Comparison of ENCODE assay signal across 9 cellular contexts in the genomic region with DNA sequence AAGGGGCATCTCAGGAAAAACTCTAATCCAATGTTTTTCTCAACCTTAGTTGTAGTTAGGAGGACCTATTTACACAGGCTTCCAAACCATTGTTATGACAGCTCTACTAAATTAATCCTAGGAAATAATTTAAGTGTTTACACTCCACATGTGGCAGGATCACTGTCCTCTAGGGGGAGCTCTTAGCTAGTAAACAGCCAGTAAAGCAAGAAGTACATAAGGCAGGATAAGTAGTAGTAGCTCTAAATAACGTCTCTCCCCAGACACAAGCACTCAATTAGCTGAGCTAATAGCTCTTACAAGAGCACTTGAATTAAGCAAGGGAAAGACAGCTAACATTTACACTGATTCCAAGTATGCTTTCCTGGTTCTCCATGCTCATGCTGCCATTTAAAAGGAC. TPM values are rescaled to one million over a fixed set of nuclear protein-coding genes. Genes with fewer than 3 reads are reported as not detected.
DNase-seq lines count a peak whose midpoint lies in the region; ATAC-seq and TF ChIP-seq lines count a peak whose summit lies in the region.
"Had no signal": no experiment of that assay in that cellular context is flagged by ENCODE, and none has a peak within 500 bp of the region (broad histone marks: within the 10 kb centered on the region; RNA-seq: fewer than 3 reads in every experiment).

No MANE protein-coding gene starts in this region.

- intact Hi-C loops in OCI-LY7 (cut with micrococcal nuclease; ENCODE audit: unreplicated experiment) (loop anchor here (5.0 kb wide), 1 partner anchor 767 kb away; no protein-coding TSS in a partner anchor), tibial artery (cut with DNase I; ENCODE audit: low total_unique reads) (no loop called here)

- CTCF ChIA-PET in OCI-LY7 (lab: Charles Lee; ENCODE audit: unreplicated experiment), result interaction anchor here (1.7 kb wide), 1 partner anchor 62 kb away, joined by 3 read pairs; no protein-coding TSS in a partner anchor

- H3K79me2 ChIP-seq in OCI-LY7 (ENCODE audit: insufficient read depth, low read depth, low read length), result no peaks in the 10 kb centered on the region
- no peaks in the 10 kb centered on the region for H3K79me2 ChIP-seq in fibroblast of lung (ENCODE audit: control insufficient read depth, insufficient read depth, low read length)

- TF ChIP-seq CTCF in OCI-LY7 (conservative IDR thresholded peaks at IDR 0.05; ENCODE audit: low read length) (peak; percentile 75), fibroblast of lung (conservative IDR thresholded peaks at IDR 0.05 in 1 of 2, IDR thresholded peaks at IDR 0.05 in 1 of 2; ENCODE audit: low read depth in 1 of 2, low read length in 2 of 2) (peak; percentile 28 to 40), tibial artery (IDR thresholded peaks at IDR 0.05) (no peak)

- no peak overlapping the region for H3K4me3 ChIP-seq in OCI-LY7 (ENCODE audit: low read depth, low read length, poor library complexity, severe bottlenecking)
- no peak overlapping the region for H3K4me3 ChIP-seq in fibroblast of lung (replicated peaks in 1 of 4; ENCODE audit: control extremely low read depth in 1 of 4, insufficient read depth in 1 of 4, low read depth in 3 of 4, low read length in 4 of 4)
- no peak overlapping the region for H3K4me3 ChIP-seq in tibial artery

- no peak overlapping the region for H2AFZ ChIP-seq in OCI-LY7 (ENCODE audit: low read length)
- H2AFZ ChIP-seq in fibroblast of lung (ENCODE audit: low read length), result no peak overlapping the region

- no peaks in the 10 kb centered on the region for H3K27me3 ChIP-seq in fibroblast of lung (ENCODE audit: control insufficient read depth, insufficient read depth, low read length)
- H3K27me3 ChIP-seq in tibial artery, result no peaks in the 10 kb centered on the region

- POLR2A ChIA-PET in OCI-LY7 (lab: Charles Lee), result interaction anchor here (0.9 kb wide), 1 partner anchor 128 kb away, joined by 3 read pairs; no protein-coding TSS in a partner anchor

- H3K9me2 ChIP-seq in OCI-LY7 (ENCODE audit: insufficient read depth, low read length), result no peaks in the 10 kb centered on the region

- H3K9ac ChIP-seq in fibroblast of lung (ENCODE audit: insufficient read depth, low read length), result no peak overlapping the region

- ATAC-seq in HG02870 (IDR thresholded peaks at IDR 0.05; ENCODE audit: unreplicated experiment), result no peak

- no TSS peak for BruUV-seq in OCI-LY7 (replicated peaks; lab: Mats Ljungman, UMichigan)

- H3K27ac ChIP-seq in OCI-LY7 (ENCODE audit: low read depth, low read length, poor library complexity, severe bottlenecking), result no peak overlapping the region
- no peak overlapping the region for H3K27ac ChIP-seq in fibroblast of lung (ENCODE audit: insufficient read depth, low read length)
- no peak overlapping the region for H3K27ac ChIP-seq in tibial artery

- H3K9me3 ChIP-seq in OCI-LY7 (ENCODE audit: low read length) (no peaks in the 10 kb centered on the region), fibroblast of lung (ENCODE audit: control insufficient read depth, insufficient read depth, low read depth, low read length) (no peaks in the 10 kb centered on the region), tibial artery (no peaks in the 10 kb centered on the region)

- H3K36me3 ChIP-seq in OCI-LY7 (ENCODE audit: insufficient read depth, low read length), result no peaks in the 10 kb centered on the region
- H3K36me3 ChIP-seq in fibroblast of lung (ENCODE audit: control insufficient read depth, insufficient read depth, low read length), result no peaks in the 10 kb centered on the region
- H3K36me3 ChIP-seq in tibial artery, result no peaks in the 10 kb centered on the region

- peak; percentile 2 for DNase-seq in A172 (ENCODE audit: low spot score)
- peak; percentile 9 for DNase-seq in EL
- DNase-seq in OCI-LY7 (ENCODE audit: low spot score), result peak; percentile 54
- DNase-seq in fibroblast of lung (ENCODE audit: low read depth in 2 of 2), result peak; percentile 4 to 13
- DNase-seq in NCI-H1048 (lab: John Stamatoyannopoulos, UW), result no peak
- no peak for DNase-seq in tibial artery
- DNase-seq in globus pallidus (ENCODE audit: low spot score), result no peak
- DNase-seq: activated CD4-positive, alpha-beta memory T cell treated with anti-CD3 and anti-CD28 coated beads, Interleukin-2, amount 10 ng/mL, durations not matched to agents 7 days and 5 days had no signal

- H3K4me1 ChIP-seq in OCI-LY7 (ENCODE audit: insufficient read depth, low read length, poor library complexity, severe bottlenecking) (peaks cover 9% of the 10 kb centered on the region), fibroblast of lung (ENCODE audit: control insufficient read depth, extremely low read depth, insufficient read depth, low read length) (no peaks in the 10 kb centered on the region), tibial artery (no peaks in the 10 kb centered on the region)

- H4K20me1 ChIP-seq in OCI-LY7 (ENCODE audit: insufficient read depth, low read length) (no peaks in the 10 kb centered on the region), fibroblast of lung (ENCODE audit: control insufficient read depth, extremely low read depth, insufficient read depth, low read length) (no peaks in the 10 kb centered on the region)

- no peak overlapping the region for H3K4me2 ChIP-seq in OCI-LY7 (ENCODE audit: low read length)
- no peak overlapping the region for H3K4me2 ChIP-seq in fibroblast of lung (ENCODE audit: extremely low read depth, insufficient read depth, low read length)

RNA-seq across cellular contexts. Expression of gene NUDT11, which starts 37.3 kb away (rescaled TPM):
- not detected in 2 replicates for total RNA-seq in A172 (2014; rRNA removed; shearing (Covaris generic))
- 21.5 and 24.5 TPM in 2 replicates for total RNA-seq in OCI-LY7 (2014; rRNA removed; shearing (Covaris generic))
- 18.1 and 21.7 TPM in 2 replicates for total RNA-seq in OCI-LY7 (2022)
- total RNA-seq in fibroblast of lung, result 7.1 and 7.7 TPM in 2 replicates
- 15.2 and 16.0 TPM in 2 replicates for polyA plus RNA-seq in fibroblast of lung
- polyA plus RNA-seq in fibroblast of lung (2012), result 9.6 and 10.6 TPM in 2 replicates
- polyA minus RNA-seq in fibroblast of lung (ENCODE audit: low replicate concordance), result 3.2 and 4.0 TPM in 2 replicates

Comparison
In these comparisons a context has a peak if more than half of its experiments do, and no peak if none do; other contexts are left out.
1. DNase-seq: peak in A172 (single experiment), EL (single experiment), OCI-LY7 (single experiment) and fibroblast of lung (2 of 2); none in NCI-H1048 (single experiment), tibial artery (0 of 2) and globus pallidus (single experiment).
2. CTCF ChIP-seq: peak in OCI-LY7 (single experiment) and fibroblast of lung (2 of 2); none in tibial artery (0 of 2).